Comparison of ENCODE assay signal across 8 cellular contexts in the genomic region with DNA sequence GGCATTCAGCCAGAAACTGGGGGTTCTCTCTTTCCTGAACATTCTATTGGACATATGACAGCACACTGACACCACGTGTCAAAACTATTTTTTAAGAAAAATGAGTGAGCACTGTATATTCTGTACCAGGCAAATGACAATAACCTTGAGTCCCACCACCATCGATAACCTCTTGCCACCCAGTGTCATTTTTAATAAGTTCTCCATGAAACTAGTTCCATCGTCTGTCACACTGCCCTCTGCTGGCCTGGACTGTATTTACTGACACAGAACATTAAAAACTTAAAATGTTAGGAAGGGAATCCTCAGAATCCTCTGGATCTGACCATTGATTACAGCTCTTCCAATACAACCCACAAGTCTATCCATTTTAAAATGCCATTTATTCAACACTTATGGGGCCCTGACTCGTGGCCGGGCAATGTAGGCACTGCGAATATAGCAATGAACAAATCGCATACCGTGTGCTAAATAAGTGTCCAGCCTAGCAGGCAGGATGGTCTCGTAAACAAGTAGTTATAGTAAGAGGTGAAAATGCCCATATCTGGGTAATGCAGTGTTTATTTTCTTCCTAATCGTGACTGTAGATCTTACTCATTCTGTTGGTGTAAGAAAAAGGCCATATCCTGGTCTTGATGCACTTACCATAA. TPM values are rescaled to one million over a fixed set of nuclear protein-coding genes. Genes with fewer than 3 reads are reported as not detected.
DNase-seq lines count a peak whose midpoint lies in the region; ATAC-seq, FAIRE-seq and TF ChIP-seq lines count a peak whose summit lies in the region.

No MANE protein-coding gene starts in this region.

- H4K20me1 ChIP-seq in SU-DHL-6 (ENCODE audit: low read depth, low read length), result no peaks in the 10 kb centered on the region

- H3K27me3 ChIP-seq in SU-DHL-6 (ENCODE audit: low read length) (peaks cover 2% of the 10 kb centered on the region; the same call in 1 of the 2 replicates), bronchial epithelial cell (ENCODE audit: control insufficient read depth, insufficient read depth, low read length) (no peaks in the 10 kb centered on the region)

- H3K9me3 Mint-ChIP-seq in activated T-helper 1 cell treated with anti-CD3 and anti-CD28 coated beads, Interleukin-12 subunit alpha, Interleukin-12 subunit beta, Interleukin-2, Interleukin-4 antibody, amounts not matched to agents 30 ng/mL and 10 ng/mL and 1 ng/mL, durations not matched to agents 14 hours and 24 hours and 36 hours, result no peaks in the 10 kb centered on the region

- no peak overlapping the region for H3K4me2 ChIP-seq in SU-DHL-6 (ENCODE audit: low read depth, low read length, poor library complexity, severe bottlenecking)

- TF ChIP-seq CTCF in SU-DHL-6 (IDR thresholded peaks at IDR 0.05; ENCODE audit: insufficient read depth, low read length, poor library complexity, severe bottlenecking) (peak; percentile 76), bronchial epithelial cell (IDR thresholded peaks at IDR 0.05; ENCODE audit: insufficient read depth, low read length, severe bottlenecking) (peak; percentile 51)

- H3K9me3 ChIP-seq in SU-DHL-6 (ENCODE audit: insufficient read depth, low read length), result no peaks in the 10 kb centered on the region

- H3K79me2 ChIP-seq in SU-DHL-6 (ENCODE audit: insufficient read depth, low read length), result no peaks in the 10 kb centered on the region

- H3K36me3 ChIP-seq in SU-DHL-6 (ENCODE audit: low read length), result no peaks in the 10 kb centered on the region
- no peaks in the 10 kb centered on the region for H3K36me3 ChIP-seq in bronchial epithelial cell (ENCODE audit: control insufficient read depth, insufficient read depth, low read length)

- H3K9ac ChIP-seq in SU-DHL-6 (ENCODE audit: low read length), result no peak overlapping the region

- FAIRE-seq in bronchial epithelial cell (lab: Jason Lieb, UNC), result peak; percentile 60

- no peaks in the 10 kb centered on the region for H3F3A ChIP-seq in SU-DHL-6 (ENCODE audit: insufficient read depth)

- H2AFZ ChIP-seq in SU-DHL-6 (ENCODE audit: low read depth, low read length, severe bottlenecking), result no peak overlapping the region

- H3K36me3 Mint-ChIP-seq in activated T-helper 1 cell treated with anti-CD3 and anti-CD28 coated beads, Interleukin-12 subunit alpha, Interleukin-12 subunit beta, Interleukin-2, Interleukin-4 antibody, amounts not matched to agents 30 ng/mL and 10 ng/mL and 1 ng/mL, durations not matched to agents 14 hours and 24 hours and 36 hours (ENCODE audit: low read depth), result no peaks in the 10 kb centered on the region

- intact Hi-C loops in activated T-helper 1 cell treated with anti-CD3 and anti-CD28 coated beads, Interleukin-12 subunit alpha, Interleukin-12 subunit beta, Interleukin-2, Interleukin-4 antibody, amounts not matched to agents 30 ng/mL and 10 ng/mL and 1 ng/mL, durations not matched to agents 14 hours and 24 hours and 36 hours (cut with micrococcal nuclease), result loop anchor here (1.0 to 10.0 kb wide), 2 partner anchors 300 to 497 kb away; a partner anchor contains a TSS

- ATAC-seq in HG03103 (IDR thresholded peaks at IDR 0.05; ENCODE audit: low read depth, unreplicated experiment) (peak; percentile 63), GM21717 (IDR thresholded peaks at IDR 0.05; ENCODE audit: unreplicated experiment) (no peak)

- no peak overlapping the region for H3K4me3 Mint-ChIP-seq in activated T-helper 1 cell treated with anti-CD3 and anti-CD28 coated beads, Interleukin-12 subunit alpha, Interleukin-12 subunit beta, Interleukin-2, Interleukin-4 antibody, amounts not matched to agents 30 ng/mL and 10 ng/mL and 1 ng/mL, durations not matched to agents 14 hours and 24 hours and 36 hours

- H3K27ac ChIP-seq in SU-DHL-6 (ENCODE audit: low read depth, low read length), result no peak overlapping the region

- no peak overlapping the region for H3K27ac Mint-ChIP-seq in activated T-helper 1 cell treated with anti-CD3 and anti-CD28 coated beads, Interleukin-12 subunit alpha, Interleukin-12 subunit beta, Interleukin-2, Interleukin-4 antibody, amounts not matched to agents 30 ng/mL and 10 ng/mL and 1 ng/mL, durations not matched to agents 14 hours and 24 hours and 36 hours

- H3K4me3 ChIP-seq in SU-DHL-6 (ENCODE audit: insufficient read depth, low read length, poor library complexity, severe bottlenecking) (no peak overlapping the region), bronchial epithelial cell (ENCODE audit: low read depth, low read length) (no peak overlapping the region)

- no peaks in the 10 kb centered on the region for H3K27me3 Mint-ChIP-seq in activated T-helper 1 cell treated with anti-CD3 and anti-CD28 coated beads, Interleukin-12 subunit alpha, Interleukin-12 subunit beta, Interleukin-2, Interleukin-4 antibody, amounts not matched to agents 30 ng/mL and 10 ng/mL and 1 ng/mL, durations not matched to agents 14 hours and 24 hours and 36 hours (ENCODE audit: insufficient read depth)

- H3K9me2 ChIP-seq in SU-DHL-6 (replicated peaks; ENCODE audit: insufficient read depth, low read length), result no peaks in the 10 kb centered on the region

- DNase-seq in DMS53 (lab: John Stamatoyannopoulos, UW) (peak; percentile 83), bronchial epithelial cell (ENCODE audit: low read depth) (peak; percentile 29), left kidney (ENCODE audit: low read depth, low spot score) (peak; percentile 58)
- peak; percentile 3 to 31 (median 15) for DNase-seq in stimulated activated CD4-positive, alpha-beta T cell treated with anti-CD3 and anti-CD28 coated beads, TNF-alpha, amount 100 ng/mL, for 48 hours (ENCODE audit: low read depth in 3 of 3)
- DNase-seq in activated T-helper 1 cell treated with anti-CD3 and anti-CD28 coated beads, Interleukin-12 subunit alpha, Interleukin-12 subunit beta, Interleukin-2, Interleukin-4 antibody, amounts not matched to agents 30 ng/mL and 10 ng/mL and 1 ng/mL, durations not matched to agents 14 hours and 24 hours and 36 hours (ENCODE audit: low spot score), result no peak

- H3K4me1 Mint-ChIP-seq in activated T-helper 1 cell treated with anti-CD3 and anti-CD28 coated beads, Interleukin-12 subunit alpha, Interleukin-12 subunit beta, Interleukin-2, Interleukin-4 antibody, amounts not matched to agents 30 ng/mL and 10 ng/mL and 1 ng/mL, durations not matched to agents 14 hours and 24 hours and 36 hours (ENCODE audit: low read depth), result no peaks in the 10 kb centered on the region

RNA-seq across cellular contexts. Expression of a gene that starts 35.9 kb away (rescaled TPM):
- 0.13 TPM in 1 of 2 replicates, not detected in the other for total RNA-seq in bronchial epithelial cell
- total RNA-seq in activated T-helper 1 cell treated with anti-CD3 and anti-CD28 coated beads, Interleukin-12 subunit alpha, Interleukin-12 subunit beta, Interleukin-2, Interleukin-4 antibody, amounts not matched to agents 30 ng/mL and 10 ng/mL and 1 ng/mL, durations not matched to agents 14 hours and 24 hours and 36 hours, result 0.13 TPM in 1 of 2 replicates, not detected in the other
